12 cellular contexts compared by ENCODE assay signal in the genomic region with DNA sequence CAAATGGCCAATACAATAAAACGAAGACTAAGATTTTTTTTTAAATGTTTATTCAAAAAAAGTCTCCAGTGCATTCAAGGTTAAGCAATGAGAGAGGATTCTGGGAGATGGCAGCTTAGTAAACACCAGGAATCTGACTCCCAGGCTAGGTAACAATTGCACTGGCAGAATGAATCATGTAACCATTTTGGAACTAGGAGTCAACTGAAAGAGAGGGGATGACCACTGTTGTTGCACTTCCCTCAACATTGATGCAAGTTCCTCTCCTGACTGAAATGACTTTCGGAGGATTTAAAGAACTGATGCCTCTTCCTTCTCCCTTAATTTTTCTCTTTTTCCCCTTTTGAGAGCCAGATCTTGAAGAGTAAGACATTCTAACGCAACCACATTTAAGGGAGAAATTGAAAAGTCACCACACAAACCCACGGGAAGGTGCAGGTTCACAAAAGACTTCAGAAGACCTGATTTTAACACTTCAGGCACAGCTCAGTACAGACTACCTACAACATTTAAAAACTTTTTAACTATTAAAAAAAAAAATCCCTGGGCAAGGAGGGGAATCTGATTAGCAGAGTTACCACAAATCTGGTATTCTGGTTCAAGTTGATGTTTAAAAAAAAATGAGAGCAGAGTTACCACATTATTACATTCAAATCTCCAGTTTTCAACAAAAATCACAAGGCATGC. TPM values are rescaled to one million over a fixed set of nuclear protein-coding genes. Genes with fewer than 3 reads are reported as not detected.
DNase-seq lines count a peak whose midpoint lies in the region; ATAC-seq and TF ChIP-seq lines count a peak whose summit lies in the region.
"Had no signal": no experiment of that assay in that cellular context is flagged by ENCODE, and none has a peak within 500 bp of the region (broad histone marks: within the 10 kb centered on the region; RNA-seq: fewer than 3 reads in every experiment).

No MANE protein-coding gene starts in this region.

- in situ Hi-C loops in brain microvascular endothelial cell (cut with HindIII; ENCODE audit: low pct_ligation_motif_present, low sequenced_read_pairs), result no loop called here

- H3K4me3 ChIP-seq in choroid plexus epithelial cell (ENCODE audit: low read depth, low read length), result no peak overlapping the region
- H3K4me3 ChIP-seq in brain microvascular endothelial cell (ENCODE audit: low read depth, low read length), result no peak overlapping the region
- H3K4me3 ChIP-seq: suprapubic skin had no signal

- DNase-seq in EH (ENCODE audit: low read depth), result peak; percentile 32
- peak; percentile 31 for DNase-seq in M059J (ENCODE audit: low read depth)
- peak; percentile 36 for DNase-seq in choroid plexus epithelial cell (ENCODE audit: low read depth)
- peak; percentile 88 for DNase-seq in myocyte (ENCODE audit: low read depth)
- DNase-seq in activated CD4-positive, CD25-positive, alpha-beta regulatory T cell (lab: John Stamatoyannopoulos, UW), result no peak
- no peak for DNase-seq in brain microvascular endothelial cell
- DNase-seq: activated CD4-positive, alpha-beta T cell treated with anti-CD3 and anti-CD28 coated beads, Interleukin-2, amount 50 U/mL, for 1 hour; SHP77 treated with DMSO at 0.1 percent for 48 hours had no signal

- no peaks in the 10 kb centered on the region for H3K36me3 ChIP-seq in brain microvascular endothelial cell (replicated peaks)

- no peaks in the 10 kb centered on the region for H3K27me3 ChIP-seq in brain microvascular endothelial cell (replicated peaks)
- H3K27me3 ChIP-seq: suprapubic skin had no signal

- TF ChIP-seq CTCF in choroid plexus epithelial cell (conservative IDR thresholded peaks at IDR 0.05; ENCODE audit: low read depth, low read length), result no peak
- TF ChIP-seq CTCF in brain microvascular endothelial cell (IDR thresholded peaks at IDR 0.05; ENCODE audit: low read depth, low read length, missing control alignments), result no peak

- ATAC-seq in GM21447 (IDR thresholded peaks at IDR 0.05; ENCODE audit: unreplicated experiment), result no peak
- ATAC-seq in HG03159 (IDR thresholded peaks at IDR 0.05; ENCODE audit: unreplicated experiment), result no peak
- ATAC-seq: activated naive CD4-positive, alpha-beta T cell treated with anti-CD3 and anti-CD28 coated beads, Interleukin-2, amount 50 U/mL, for 72 hours had no signal

- H3K27ac ChIP-seq in brain microvascular endothelial cell, result no peak overlapping the region
- H3K27ac ChIP-seq: suprapubic skin had no signal

RNA-seq across cellular contexts. Expression of a gene that starts 56.8 kb away (rescaled TPM):
- 6.6 and 10.3 TPM in 2 replicates for total RNA-seq in M059J (2014; rRNA removed; shearing (Covaris generic))
- total RNA-seq in myocyte, result 11.1 and 13.1 TPM in 2 replicates
- 17.2 TPM for polyA plus RNA-seq in myocyte (2012)

Comparison
In these comparisons a context has a peak if more than half of its experiments do, and no peak if none do; other contexts are left out.
1. DNase-seq: peak in EH (single experiment), M059J (single experiment), choroid plexus epithelial cell (single experiment) and myocyte (single experiment); none in activated CD4-positive, CD25-positive, alpha-beta regulatory T cell (0 of 4) and brain microvascular endothelial cell (single experiment).